Comparison of ENCODE assay signal across 1 cellular context in the genomic region with DNA sequence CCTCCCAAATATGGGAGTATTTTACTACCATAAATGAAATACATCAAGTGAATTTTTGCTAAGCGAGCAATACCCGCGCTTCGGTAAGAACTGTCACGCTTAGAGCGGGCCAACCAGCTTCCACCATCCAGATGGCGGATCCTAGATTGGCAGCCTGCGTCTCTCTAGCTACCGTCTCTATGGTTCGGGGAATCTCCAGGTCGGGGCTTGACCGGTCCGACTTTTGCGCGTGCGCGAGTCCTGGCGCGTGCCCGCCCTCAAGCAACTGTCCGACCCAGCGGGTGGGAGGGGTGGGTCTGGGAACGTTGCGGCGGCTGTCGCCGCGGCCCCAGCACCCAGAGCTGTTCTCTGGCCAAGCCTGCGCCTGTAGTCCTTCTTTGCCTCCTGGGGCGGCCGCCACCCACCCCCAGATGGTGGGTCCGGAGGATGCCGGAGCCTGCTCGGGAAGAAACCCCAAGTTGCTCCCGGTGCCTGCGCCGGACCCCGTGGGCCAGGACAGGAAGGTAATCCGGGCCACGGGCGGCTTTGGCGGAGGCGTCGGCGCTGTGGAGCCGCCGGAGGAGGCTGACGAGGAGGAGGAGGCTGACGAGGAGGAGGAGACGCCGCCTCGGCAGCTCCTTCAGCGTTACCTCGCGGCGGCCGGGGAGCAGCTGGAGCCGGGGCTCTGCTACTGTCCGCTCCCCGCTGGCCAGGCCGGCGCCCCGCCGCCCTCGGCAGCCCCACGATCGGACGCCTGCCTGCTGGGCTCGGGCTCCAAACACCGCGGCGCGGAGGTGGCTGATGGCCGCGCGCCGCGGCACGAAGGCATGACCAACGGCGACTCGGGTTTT.
TF ChIP-seq lines count a peak whose summit lies in the region.

Gene TBC1D12, plus strand, starts transcription at position 338 of the 830 bp plus-strand sequence. Its CDS starts 73 bp downstream, at position 411.

TF ChIP-seq in GM23338, 12 proteins besides CTCF, POLR2A, EP300 and RAD21 (continued from another document):
- TF ChIP-seq, protein P1, sequence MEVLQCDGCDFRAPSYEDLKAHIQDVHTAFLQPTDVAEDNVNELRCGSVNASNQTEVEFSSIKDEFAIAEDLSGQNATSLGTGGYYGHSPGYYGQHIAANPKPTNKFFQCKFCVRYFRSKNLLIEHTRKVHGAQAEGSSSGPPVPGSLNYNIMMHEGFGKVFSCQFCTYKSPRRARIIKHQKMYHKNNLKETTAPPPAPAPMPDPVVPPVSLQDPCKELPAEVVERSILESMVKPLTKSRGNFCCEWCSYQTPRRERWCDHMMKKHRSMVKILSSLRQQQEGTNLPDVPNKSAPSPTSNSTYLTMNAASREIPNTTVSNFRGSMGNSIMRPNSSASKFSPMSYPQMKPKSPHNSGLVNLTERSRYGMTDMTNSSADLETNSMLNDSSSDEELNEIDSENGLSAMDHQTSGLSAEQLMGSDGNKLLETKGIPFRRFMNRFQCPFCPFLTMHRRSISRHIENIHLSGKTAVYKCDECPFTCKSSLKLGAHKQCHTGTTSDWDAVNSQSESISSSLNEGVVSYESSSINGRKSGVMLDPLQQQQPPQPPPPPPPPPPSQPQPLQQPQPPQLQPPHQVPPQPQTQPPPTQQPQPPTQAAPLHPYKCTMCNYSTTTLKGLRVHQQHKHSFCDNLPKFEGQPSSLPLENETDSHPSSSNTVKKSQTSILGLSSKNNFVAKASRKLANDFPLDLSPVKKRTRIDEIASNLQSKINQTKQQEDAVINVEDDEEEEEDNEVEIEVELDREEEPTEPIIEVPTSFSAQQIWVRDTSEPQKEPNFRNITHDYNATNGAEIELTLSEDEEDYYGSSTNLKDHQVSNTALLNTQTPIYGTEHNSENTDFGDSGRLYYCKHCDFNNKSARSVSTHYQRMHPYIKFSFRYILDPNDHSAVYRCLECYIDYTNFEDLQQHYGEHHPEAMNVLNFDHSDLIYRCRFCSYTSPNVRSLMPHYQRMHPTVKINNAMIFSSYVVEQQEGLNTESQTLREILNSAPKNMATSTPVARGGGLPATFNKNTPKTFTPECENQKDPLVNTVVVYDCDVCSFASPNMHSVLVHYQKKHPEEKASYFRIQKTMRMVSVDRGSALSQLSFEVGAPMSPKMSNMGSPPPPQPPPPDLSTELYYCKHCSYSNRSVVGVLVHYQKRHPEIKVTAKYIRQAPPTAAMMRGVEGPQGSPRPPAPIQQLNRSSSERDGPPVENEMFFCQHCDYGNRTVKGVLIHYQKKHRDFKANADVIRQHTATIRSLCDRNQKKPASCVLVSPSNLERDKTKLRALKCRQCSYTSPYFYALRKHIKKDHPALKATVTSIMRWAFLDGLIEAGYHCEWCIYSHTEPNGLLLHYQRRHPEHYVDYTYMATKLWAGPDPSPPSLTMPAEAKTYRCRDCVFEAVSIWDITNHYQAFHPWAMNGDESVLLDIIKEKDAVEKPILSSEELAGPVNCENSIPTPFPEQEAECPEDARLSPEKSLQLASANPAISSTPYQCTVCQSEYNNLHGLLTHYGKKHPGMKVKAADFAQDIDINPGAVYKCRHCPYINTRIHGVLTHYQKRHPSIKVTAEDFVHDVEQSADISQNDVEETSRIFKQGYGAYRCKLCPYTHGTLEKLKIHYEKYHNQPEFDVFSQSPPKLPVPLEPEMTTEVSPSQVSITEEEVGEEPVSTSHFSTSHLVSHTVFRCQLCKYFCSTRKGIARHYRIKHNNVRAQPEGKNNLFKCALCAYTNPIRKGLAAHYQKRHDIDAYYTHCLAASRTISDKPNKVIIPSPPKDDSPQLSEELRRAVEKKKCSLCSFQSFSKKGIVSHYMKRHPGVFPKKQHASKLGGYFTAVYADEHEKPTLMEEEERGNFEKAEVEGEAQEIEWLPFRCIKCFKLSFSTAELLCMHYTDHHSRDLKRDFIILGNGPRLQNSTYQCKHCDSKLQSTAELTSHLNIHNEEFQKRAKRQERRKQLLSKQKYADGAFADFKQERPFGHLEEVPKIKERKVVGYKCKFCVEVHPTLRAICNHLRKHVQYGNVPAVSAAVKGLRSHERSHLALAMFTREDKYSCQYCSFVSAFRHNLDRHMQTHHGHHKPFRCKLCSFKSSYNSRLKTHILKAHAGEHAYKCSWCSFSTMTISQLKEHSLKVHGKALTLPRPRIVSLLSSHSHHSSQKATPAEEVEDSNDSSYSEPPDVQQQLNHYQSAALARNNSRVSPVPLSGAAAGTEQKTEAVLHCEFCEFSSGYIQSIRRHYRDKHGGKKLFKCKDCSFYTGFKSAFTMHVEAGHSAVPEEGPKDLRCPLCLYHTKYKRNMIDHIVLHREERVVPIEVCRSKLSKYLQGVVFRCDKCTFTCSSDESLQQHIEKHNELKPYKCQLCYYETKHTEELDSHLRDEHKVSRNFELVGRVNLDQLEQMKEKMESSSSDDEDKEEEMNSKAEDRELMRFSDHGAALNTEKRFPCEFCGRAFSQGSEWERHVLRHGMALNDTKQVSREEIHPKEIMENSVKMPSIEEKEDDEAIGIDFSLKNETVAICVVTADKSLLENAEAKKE (CRISPR knock-in tag; IDR thresholded peaks at IDR 0.05) = no peak
- no peak for TF ChIP-seq REST (IDR thresholded peaks at IDR 0.05; ENCODE audit: unreplicated experiment)
- no peak for TF ChIP-seq EZH2 (IDR thresholded peaks at IDR 0.05; ENCODE audit: low read depth, unreplicated experiment)
